ENCODE assay signal across 8 cellular contexts in genomic region chr2:225041871-225042799, GRCh38. TPM values are rescaled to one million over a fixed set of nuclear protein-coding genes. Genes with fewer than 3 reads are reported as not detected.
DNase-seq lines count a peak whose midpoint lies in the region; ATAC-seq and TF ChIP-seq lines count a peak whose summit lies in the region.

DOCK10 (minus strand) TSS chr2:225042468; CDS start chr2:225042374, 94 bp downstream.

- peaks cover 45% of the 10 kb centered on the region for H3K4me1 ChIP-seq in CD8-positive, alpha-beta memory T cell (ENCODE audit: insufficient read depth, low read length)

- H3K36me3 Mint-ChIP-seq in CD8-positive, alpha-beta memory T cell = peaks cover 0 to 10% (median 1%) of the 10 kb centered on the region in 3 donors

- peak within 1 kb of the TSS; percentile 78 for H3K27ac ChIP-seq in CD8-positive, alpha-beta memory T cell (ENCODE audit: low read depth, low read length)
- no peak within 1 kb of the TSS for H3K27ac ChIP-seq in WERI-Rb-1

- no peaks in the 10 kb centered on the region for H3K9me3 ChIP-seq in CD8-positive, alpha-beta memory T cell (ENCODE audit: low read length)
- H3K9me3 ChIP-seq in WERI-Rb-1 (ENCODE audit: severe bottlenecking) = no peaks in the 10 kb centered on the region

- no peaks in the 10 kb centered on the region for H3K9me3 Mint-ChIP-seq in CD8-positive, alpha-beta memory T cell

- peak; percentile 35 for ATAC-seq in GM19455 (IDR thresholded peaks at IDR 0.05; ENCODE audit: unreplicated experiment)

- H3K27me3 Mint-ChIP-seq in CD8-positive, alpha-beta memory T cell = peaks cover 0 to 2% of the 10 kb centered on the region in 2 donors

- no peak for TF ChIP-seq CTCF in WERI-Rb-1 (IDR thresholded peaks at IDR 0.05; ENCODE audit: low read depth, low read length)
- TF ChIP-seq CTCF in cardiac fibroblast (IDR thresholded peaks at IDR 0.05; ENCODE audit: low read depth, low read length) = no peak

- H3K4me3 Mint-ChIP-seq in CD8-positive, alpha-beta memory T cell = peak within 1 kb of the TSS; percentile 93 to 100 (median 98)

- no peaks in the 10 kb centered on the region for H3K36me3 ChIP-seq in CD8-positive, alpha-beta memory T cell (ENCODE audit: insufficient read depth, low read length)
- H3K36me3 ChIP-seq in WERI-Rb-1 = no peaks in the 10 kb centered on the region

- H3K4me3 ChIP-seq in CD8-positive, alpha-beta memory T cell (ENCODE audit: low read length) = peak within 1 kb of the TSS; percentile 99
- H3K4me3 ChIP-seq in WERI-Rb-1 (ENCODE audit: low read depth, low read length) (peak within 1 kb of the TSS; percentile 77), cardiac fibroblast (replicated peaks in 1 of 2; ENCODE audit: low read depth in 2 of 2, low read length in 2 of 2) (peak within 1 kb of the TSS; percentile 68 to 77)

- CTCF ChIA-PET in CD8-positive, alpha-beta memory T cell (lab: Charles Lee) = interaction anchor here (0.5 to 6.5 kb wide), 10 partner anchors 8 to 115 kb away, joined by 3 to 42 read pairs (median 3); no protein-coding TSS in a partner anchor

- no peaks in the 10 kb centered on the region for H3K27me3 ChIP-seq in CD8-positive, alpha-beta memory T cell (ENCODE audit: insufficient read depth, low read length, poor library complexity, severe bottlenecking)
- H3K27me3 ChIP-seq in WERI-Rb-1 (ENCODE audit: insufficient read depth, low read depth, severe bottlenecking) = no peaks in the 10 kb centered on the region

- peak; percentile 23 to 69 (median 55) for DNase-seq in CD8-positive, alpha-beta memory T cell
- peak; percentile 45 for DNase-seq in HK-2 (ENCODE audit: unreplicated experiment)
- DNase-seq in WERI-Rb-1 = peak; percentile 34
- DNase-seq in cardiac fibroblast (ENCODE audit: low read depth in 2 of 2) = peak; percentile 58 to 68
- peak; percentile 35 for DNase-seq in kidney tubule cell (ENCODE audit: low spot score)
- peak; percentile 25 to 41 (median 36) for DNase-seq in stimulated activated CD4-positive, alpha-beta T cell treated with anti-CD3 and anti-CD28 coated beads, Interleukin-1b, Interleukin-23, amount 100 ng/mL, for 24 hours (ENCODE audit: low read depth in 4 of 4, low spot score in 1 of 4)
- no peak for DNase-seq in middle frontal gyrus (ENCODE audit: extremely low spot score, low spot score)

- peak within 1 kb of the TSS; percentile 90 to 98 (median 96) for H3K27ac Mint-ChIP-seq in CD8-positive, alpha-beta memory T cell

- H3K4me1 Mint-ChIP-seq in CD8-positive, alpha-beta memory T cell = peaks cover 50 to 59% (median 56%) of the 10 kb centered on the region in 3 donors

- POLR2A ChIA-PET in CD8-positive, alpha-beta memory T cell (lab: Charles Lee) = interaction anchor here (0.6 to 3.7 kb wide), 4 partner anchors 8 to 27 kb away, joined by 3 to 30 read pairs (median 7); no protein-coding TSS in a partner anchor

RNA-seq across cellular contexts. Expression of gene DOCK10, which starts in this region (rescaled TPM):
- 100 to 1,000 TPM; 135 to 138 TPM for total RNA-seq in CD8-positive, alpha-beta memory T cell
- polyA plus RNA-seq in CD8-positive, alpha-beta memory T cell = 52.4 TPM
